In the genomic region with DNA sequence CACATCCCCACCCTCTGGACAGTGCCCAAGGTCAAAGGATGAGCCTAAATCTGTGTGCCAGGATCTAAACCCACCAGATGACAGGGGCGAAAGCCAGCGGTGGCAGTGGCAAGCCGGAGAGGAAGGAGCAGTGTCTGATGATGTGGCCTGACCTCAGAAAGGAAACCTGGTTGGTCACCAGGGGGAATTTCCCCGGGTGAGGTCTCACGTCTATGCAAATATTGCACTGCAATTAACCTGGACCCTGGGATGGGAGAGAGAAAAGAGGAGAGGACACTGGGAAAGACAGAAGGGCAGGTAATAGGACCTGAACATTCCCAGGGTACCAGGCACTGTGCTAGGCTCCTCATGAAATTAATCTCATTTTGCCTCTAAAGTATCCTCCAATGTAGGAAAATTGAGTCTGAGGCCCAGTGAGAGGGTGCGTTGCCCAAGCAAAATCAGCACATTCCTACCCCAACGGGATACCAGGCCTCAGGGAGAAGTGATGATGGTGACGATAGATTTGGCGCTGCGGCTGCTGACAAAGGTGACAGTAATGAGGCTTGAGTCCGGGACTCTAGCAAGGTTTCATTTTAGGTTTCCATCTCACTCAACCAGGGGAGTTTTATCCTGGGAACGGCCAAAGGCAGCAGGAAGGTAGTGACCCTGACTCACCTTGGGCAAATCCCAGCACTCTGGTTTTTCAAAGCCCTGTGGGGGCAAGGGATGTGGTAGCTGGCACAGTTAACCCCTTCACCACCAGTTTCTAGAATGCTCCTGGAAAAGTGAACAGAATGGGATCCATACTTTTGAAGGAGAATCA, we compare ENCODE assay signal across 9 cellular contexts. TPM values are rescaled to one million over a fixed set of nuclear protein-coding genes. Genes with fewer than 3 reads are reported as not detected.
DNase-seq lines count a peak whose midpoint lies in the region; ATAC-seq, FAIRE-seq and TF ChIP-seq lines count a peak whose summit lies in the region.
"Had no signal": no experiment of that assay in that cellular context is flagged by ENCODE, and none has a peak within 500 bp of the region (broad histone marks: within the 10 kb centered on the region; RNA-seq: fewer than 3 reads in every experiment).

No MANE protein-coding gene starts in this region.

- TF ChIP-seq CTCF in A549 (IDR thresholded peaks at IDR 0.05) = no peak
- no peak for TF ChIP-seq CTCF in endothelial cell (IDR thresholded peaks at IDR 0.05; ENCODE audit: unreplicated experiment)
- no peak for TF ChIP-seq CTCF in smooth muscle cell (IDR thresholded peaks at IDR 0.05; ENCODE audit: borderline replicate concordance, insufficient read depth, poor library complexity, severe bottlenecking)

- H3K79me2 ChIP-seq in smooth muscle cell (ENCODE audit: low read depth) = no peaks in the 10 kb centered on the region

- no peaks in the 10 kb centered on the region for H3K36me3 ChIP-seq in smooth muscle cell (ENCODE audit: low read depth)

- H3K9ac ChIP-seq in smooth muscle cell (ENCODE audit: low read depth) = peak overlapping the region; percentile 87

- FAIRE-seq in A549 (lab: Jason Lieb, UNC) (no peak), HTR-8/SVneo (lab: Jason Lieb, UNC) (no peak)

- no peak overlapping the region for H3K4me3 Mint-ChIP-seq in endothelial cell (ENCODE audit: unreplicated experiment)

- H3K27me3 Mint-ChIP-seq in endothelial cell (ENCODE audit: unreplicated experiment) = peaks cover 24% of the 10 kb centered on the region

- CTCF ChIA-PET in A549 (lab: Yijun Ruan, JAX) = interaction anchor here (1.0 to 6.3 kb wide), 8 partner anchors 12 to 46 kb away, joined by 3 to 53 read pairs (median 10); no protein-coding TSS in a partner anchor

- no peak for TF ChIP-seq EP300 in A549 (IDR thresholded peaks at IDR 0.05)

- H3K9me3 ChIP-seq in A549 (no peaks in the 10 kb centered on the region), smooth muscle cell (replicated peaks; ENCODE audit: low read depth) (no peaks in the 10 kb centered on the region)

- POLR2A ChIA-PET in A549 (lab: Yijun Ruan, JAX) = interaction anchor here (1.2 to 2.1 kb wide), 2 partner anchors 9 to 12 kb away, joined by 5 to 23 read pairs; no protein-coding TSS in a partner anchor

- H3F3A ChIP-seq in smooth muscle cell (ENCODE audit: low read depth) = peaks cover 15% of the 10 kb centered on the region

- H3K4me2 ChIP-seq in A549 (peak overlapping the region; percentile 70), smooth muscle cell (peak overlapping the region; percentile 33)

- H3K36me3 Mint-ChIP-seq in endothelial cell (ENCODE audit: low read depth, unreplicated experiment) = peaks cover 5% of the 10 kb centered on the region

- TF ChIP-seq POLR2A in A549 (IDR thresholded peaks at IDR 0.05; ENCODE audit: low read length) (no peak), GM19099 (IDR thresholded peaks at IDR 0.05; ENCODE audit: extremely low read depth, insufficient read length, low read depth) (peak; percentile 74)

- H3K27me3 ChIP-seq in smooth muscle cell (ENCODE audit: low read depth) = no peaks in the 10 kb centered on the region

- TF ChIP-seq RAD21 in A549 (conservative IDR thresholded peaks at IDR 0.05 in 1 of 2, IDR thresholded peaks at IDR 0.05 in 1 of 2) = no peak

- 41% methylated on average over 10 of the region's 12 CpGs for WGBS in A549 (ENCODE audit: missing lambda C conversion rate)
- WGBS in smooth muscle cell (ENCODE audit: low lambda C conversion rate) = 79% methylated on average over 12 of the region's 12 CpGs

- peaks cover 64% of the 10 kb centered on the region for H3K4me1 Mint-ChIP-seq in endothelial cell (ENCODE audit: unreplicated experiment)

- H3K27ac ChIP-seq in A549 = peak overlapping the region; percentile 84 to 90
- H3K27ac ChIP-seq in smooth muscle cell (ENCODE audit: low read depth) = peak overlapping the region; percentile 99

- H3K4me1 ChIP-seq in A549 (peaks cover 37% of the 10 kb centered on the region), smooth muscle cell (ENCODE audit: low read depth) (no peaks in the 10 kb centered on the region)

- H4K20me1 ChIP-seq in smooth muscle cell (ENCODE audit: low read depth) = no peaks in the 10 kb centered on the region

- H3K4me3 ChIP-seq in A549 (no peak overlapping the region; the same call in 2 of the 3 replicates), smooth muscle cell (no peak overlapping the region)

- H3K27ac Mint-ChIP-seq in endothelial cell (ENCODE audit: unreplicated experiment) = peak overlapping the region; percentile 93

- no peak overlapping the region for H2AFZ ChIP-seq in smooth muscle cell (ENCODE audit: low read depth)

- no peaks in the 10 kb centered on the region for H3K9me3 Mint-ChIP-seq in endothelial cell (ENCODE audit: unreplicated experiment)

- peak; percentile 28 to 46; a peak in 4 of 6 replicates for ATAC-seq in A549
- peak; percentile 75 for ATAC-seq in HG03280 (IDR thresholded peaks at IDR 0.05; ENCODE audit: unreplicated experiment)

- DNase-seq in A549 (ENCODE audit: low read depth in 1 of 2, low spot score in 1 of 2) = peak; percentile 43 to 48
- peak; percentile 78 for DNase-seq in activated CD4-positive, alpha-beta T cell treated with anti-CD3 and anti-CD28 coated beads for 48 hours
- DNase-seq in endothelial cell (ENCODE audit: low spot score) = no peak
- DNase-seq in smooth muscle cell (lab: John Stamatoyannopoulos, UW; ENCODE audit: unreplicated experiment) = no peak
- DNase-seq in HTR-8/SVneo (ENCODE audit: insufficient read length, low spot score) = no peak
- no peak for DNase-seq in AG08396 (ENCODE audit: low spot score)
- DNase-seq: left cardiac atrium had no signal

TF ChIP-seq in A549, 52 proteins besides CTCF, POLR2A, EP300 and RAD21:
- TF ChIP-seq, protein P1, sequence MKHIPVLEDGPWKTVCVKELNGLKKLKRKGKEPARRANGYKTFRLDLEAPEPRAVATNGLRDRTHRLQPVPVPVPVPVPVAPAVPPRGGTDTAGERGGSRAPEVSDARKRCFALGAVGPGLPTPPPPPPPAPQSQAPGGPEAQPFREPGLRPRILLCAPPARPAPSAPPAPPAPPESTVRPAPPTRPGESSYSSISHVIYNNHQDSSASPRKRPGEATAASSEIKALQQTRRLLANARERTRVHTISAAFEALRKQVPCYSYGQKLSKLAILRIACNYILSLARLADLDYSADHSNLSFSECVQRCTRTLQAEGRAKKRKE (CRISPR knock-in tag; IDR thresholded peaks at IDR 0.05; ENCODE audit: low read depth) = peak; percentile 38; the same call in 1 of the 2 replicates
- TF ChIP-seq EHMT2 (IDR thresholded peaks at IDR 0.05; ENCODE audit: low read depth) = no peak
- TF ChIP-seq POLR2AphosphoS2 (conservative IDR thresholded peaks at IDR 0.05; ENCODE audit: low read length) = no peak
- TF ChIP-seq KDM5A (IDR thresholded peaks at IDR 0.05) = no peak

RNA-seq across cellular contexts. Expression of a gene that starts 13.4 kb away (rescaled TPM):
- 43.4 and 48.4 TPM in 2 replicates for polyA plus RNA-seq in A549 (2011; rRNA removed)
- polyA plus RNA-seq in A549 (2012; cell fraction: cytosol; rRNA removed) = 52.4 and 56.8 TPM in 2 replicates
- polyA plus RNA-seq in A549 (2012; cell fraction: nucleus; rRNA removed) = 55.4 and 64.7 TPM in 2 replicates
- polyA plus RNA-seq in A549 (2017; fragmentation: RNase III; extraction: RNeasy Plus Mini Kit Qiagen cat#74134 plus additional on column Dnase treatment) = 53.4 to 68.2 TPM (median 55.8 TPM) in 3 replicates
- 77.5 and 77.6 TPM in 2 replicates for polyA minus RNA-seq in A549 (2011; rRNA and poly(A)+ RNA removed)
- 76.0 TPM for total RNA-seq in endothelial cell (ENCODE audit: unreplicated experiment)
- total RNA-seq in smooth muscle cell = 45.7 and 51.4 TPM in 2 replicates
- polyA plus RNA-seq in smooth muscle cell = 64.4 and 73.7 TPM in 2 replicates

Comparison
In these comparisons a context has a peak if more than half of its experiments do, and no peak if none do; other contexts are left out.
1. DNase-seq: peak in A549 (2 of 2) and activated CD4-positive, alpha-beta T cell treated with anti-CD3 and anti-CD28 coated beads for 48 hours (single experiment); none in endothelial cell (single experiment), smooth muscle cell (single experiment), HTR-8/SVneo (single experiment) and AG08396 (single experiment).